In genomic region chr14:24438198-24439095, GRCh38 we compare ENCODE assay signal across 1 cellular context.
TF ChIP-seq lines count a peak whose summit lies in the region.

No MANE protein-coding gene starts in this region.

TF ChIP-seq in SK-N-SH treated with all-trans-retinoic acid at 6 μM for 48 hours, 23 proteins besides CTCF, POLR2A, EP300 and RAD21 (continued from another document):
- TF ChIP-seq ZFP3 (CRISPR knock-in tag; IDR thresholded peaks at IDR 0.05) (no peak), POU6F1 (CRISPR knock-in tag; IDR thresholded peaks at IDR 0.05; ENCODE audit: borderline replicate concordance, low read depth) (no peak), PPARA (CRISPR knock-in tag; IDR thresholded peaks at IDR 0.05; ENCODE audit: borderline replicate concordance) (no peak), ZNF565 (CRISPR knock-in tag; conservative IDR thresholded peaks at IDR 0.05; ENCODE audit: low read depth) (no peak), RARB (CRISPR knock-in tag; IDR thresholded peaks at IDR 0.05) (no peak), ZFP30 (CRISPR knock-in tag; IDR thresholded peaks at IDR 0.05) (no peak), TOX (CRISPR knock-in tag; IDR thresholded peaks at IDR 0.05; ENCODE audit: borderline replicate concordance) (no peak), ZC3H10 (CRISPR knock-in tag; IDR thresholded peaks at IDR 0.05) (no peak), ESRRG (CRISPR knock-in tag; IDR thresholded peaks at IDR 0.05) (no peak), OSR1 (CRISPR knock-in tag; IDR thresholded peaks at IDR 0.05) (no peak)
